Comparison of ENCODE assay signal across 8 cellular contexts in the genomic region with DNA sequence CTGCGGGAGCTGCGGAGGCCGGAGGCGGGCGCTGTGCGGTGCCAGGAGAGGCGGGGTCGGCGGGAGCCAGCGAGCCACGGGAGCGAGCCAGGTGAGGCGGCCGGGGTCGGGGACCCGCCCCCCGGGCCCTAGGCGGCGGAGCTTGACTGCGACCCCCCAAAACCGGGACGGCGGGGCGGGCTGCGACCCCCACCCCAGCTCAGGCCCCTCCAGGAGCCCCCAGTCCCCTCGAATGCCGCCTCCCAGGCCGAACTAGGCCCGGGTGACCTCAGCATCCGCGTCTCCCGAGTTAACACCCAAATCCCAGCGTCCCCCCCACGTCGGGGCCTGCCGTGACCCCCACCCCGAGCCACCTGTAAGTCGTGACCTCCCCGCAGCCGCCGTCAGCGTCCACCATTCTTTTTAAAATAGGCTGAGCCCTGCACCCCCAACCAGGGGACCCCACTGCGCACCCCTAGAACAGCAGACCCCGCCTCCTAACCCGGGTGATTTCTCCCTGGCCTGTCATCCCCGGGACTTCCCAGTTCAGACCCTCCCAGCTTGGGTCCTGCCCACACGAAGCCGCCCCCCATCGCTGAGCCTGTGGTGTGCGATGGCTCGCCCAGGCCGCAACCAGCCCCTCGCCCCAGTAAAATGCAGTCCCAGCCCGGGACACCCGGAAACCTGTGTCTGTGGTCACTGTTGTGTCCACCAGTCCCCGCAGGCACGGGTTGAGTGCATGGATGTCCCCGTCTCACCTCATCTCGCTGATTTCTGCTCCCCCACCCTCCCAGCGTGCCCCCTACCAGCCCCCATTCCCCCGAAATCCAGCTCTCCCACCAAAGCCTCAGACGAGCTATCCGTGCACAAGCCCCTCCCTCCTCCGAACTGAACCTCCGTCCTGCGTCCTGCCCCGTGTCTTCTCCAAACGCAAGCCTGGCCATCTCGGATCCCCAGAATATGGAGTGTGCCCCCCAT. TPM values are rescaled to one million over a fixed set of nuclear protein-coding genes. Genes with fewer than 3 reads are reported as not detected.
DNase-seq lines count a peak whose midpoint lies in the region; ATAC-seq and TF ChIP-seq lines count a peak whose summit lies in the region.

No MANE protein-coding gene starts in this region.

- DNase-seq in GM12865 (ENCODE audit: low read depth): peak; percentile 35
- DNase-seq in T-helper 22 cell (ENCODE audit: low read depth): peak; percentile 25
- DNase-seq in midbrain (lab: John Stamatoyannopoulos, UW): peak; percentile 14
- DNase-seq in thyroid gland: peak; percentile 25 to 43
- DNase-seq in NCI-H526 treated with DMSO at 0.1 percent for 48 hours (lab: John Stamatoyannopoulos, UW): no peak
- DNase-seq in cerebellar cortex (ENCODE audit: low spot score): no peak

- H3K9me3 ChIP-seq in ectodermal cell (ENCODE audit: control insufficient read depth, low read length): no peaks in the 10 kb centered on the region
- no peaks in the 10 kb centered on the region for H3K9me3 ChIP-seq in thyroid gland

- no peak overlapping the region for H3K27ac ChIP-seq in ectodermal cell (ENCODE audit: insufficient read depth, low read depth, low read length, poor library complexity, severe bottlenecking)
- peak overlapping the region; percentile 48 to 54 (median 52) for H3K27ac ChIP-seq in thyroid gland

- ATAC-seq in HG02798 (IDR thresholded peaks at IDR 0.05; ENCODE audit: poor library complexity, unreplicated experiment): peak; percentile 4

- H3K4me1 ChIP-seq in ectodermal cell (ENCODE audit: control insufficient read depth, insufficient read depth, low read length) (no peaks in the 10 kb centered on the region), thyroid gland (peaks cover 8 to 15% of the 10 kb centered on the region in 2 donors)

- TF ChIP-seq POLR2A in thyroid gland (IDR thresholded peaks at IDR 0.05): peak in 1 of 2 donors; percentile 41

- no peak for TF ChIP-seq CTCF in GM12865 (IDR thresholded peaks at IDR 0.05; ENCODE audit: insufficient read depth, low read depth, low read length, missing control alignments)
- TF ChIP-seq CTCF in thyroid gland (IDR thresholded peaks at IDR 0.05): peak in 1 of 6 experiments; percentile 5

- intact Hi-C loops in thyroid gland (cut with DNase I): no loop called here

- H3K4me3 ChIP-seq in GM12865 (ENCODE audit: low read depth, low read length) (peak overlapping the region; percentile 84), ectodermal cell (ENCODE audit: insufficient read depth, low read depth, low read length) (peak overlapping the region; percentile 89), thyroid gland (replicated peaks in 1 of 3) (peak overlapping the region; percentile 24 to 98 (median 73))

- WGBS in ectodermal cell, 2 experiments: 0% methylated on average over 68 to 69 of the region's 69 CpGs
- WGBS in thyroid gland, 2 donors: 0 to 2% methylated on average over 18 to 20 of the region's 69 CpGs

- H3K27me3 ChIP-seq in ectodermal cell (ENCODE audit: control insufficient read depth, insufficient read depth, low read length, poor library complexity, severe bottlenecking): no peaks in the 10 kb centered on the region
- H3K27me3 ChIP-seq in thyroid gland: no peaks in the 10 kb centered on the region

- H3K36me3 ChIP-seq in ectodermal cell (ENCODE audit: control insufficient read depth, insufficient read depth, low read length) (peaks cover 8% of the 10 kb centered on the region), thyroid gland (no peaks in the 10 kb centered on the region)

RNA-seq across cellular contexts. Expression of gene FZR1, which starts 0.6 kb away (rescaled TPM):
- polyA plus RNA-seq in ectodermal cell (2013, experiment 1 of 4): 47.9 TPM
- polyA plus RNA-seq in ectodermal cell (2013, experiment 2 of 4): 51.4 TPM
- polyA plus RNA-seq in ectodermal cell (2013, experiment 3 of 4): 35.8 TPM
- polyA plus RNA-seq in ectodermal cell (2013, experiment 4 of 4): 33.3 TPM
- total RNA-seq in thyroid gland: 10 to 100 TPM; 28.6 to 56.0 (median 36.1) TPM

RNA-seq across cellular contexts. Expression of gene DOHH, which starts 6.2 kb away (rescaled TPM):
- polyA plus RNA-seq in ectodermal cell (2013, experiment 1 of 4): 10.6 TPM
- polyA plus RNA-seq in ectodermal cell (2013, experiment 2 of 4): 9.8 TPM
- polyA plus RNA-seq in ectodermal cell (2013, experiment 3 of 4): 9.2 TPM
- polyA plus RNA-seq in ectodermal cell (2013, experiment 4 of 4): 8.1 TPM
- total RNA-seq in thyroid gland: 10 to 100 TPM in 3 of 4 donors, 1 to 10 TPM in 1; 9.0 to 18.9 (median 13.6) TPM

RNA-seq across cellular contexts. Expression of gene SMIM44, which starts 23.4 kb away (rescaled TPM):
- not detected for polyA plus RNA-seq in ectodermal cell (2013, experiment 1 of 4)
- not detected for polyA plus RNA-seq in ectodermal cell (2013, experiment 2 of 4)
- polyA plus RNA-seq in ectodermal cell (2013, experiment 3 of 4): not detected
- not detected for polyA plus RNA-seq in ectodermal cell (2013, experiment 4 of 4)
- total RNA-seq in thyroid gland: not detected

RNA-seq across cellular contexts. Expression of gene SMIM24, which starts 26.3 kb away (rescaled TPM):
- polyA plus RNA-seq in ectodermal cell (2013, experiment 1 of 4): not detected
- 1.2 TPM for polyA plus RNA-seq in ectodermal cell (2013, experiment 2 of 4)
- 0.53 TPM for polyA plus RNA-seq in ectodermal cell (2013, experiment 3 of 4)
- 0.69 TPM for polyA plus RNA-seq in ectodermal cell (2013, experiment 4 of 4)
- total RNA-seq in thyroid gland: not detected

RNA-seq across cellular contexts. Expression of gene TEKTIP1, which starts 32.3 kb away (rescaled TPM):
- 0.69 TPM for polyA plus RNA-seq in ectodermal cell (2013, experiment 1 of 4)
- polyA plus RNA-seq in ectodermal cell (2013, experiment 2 of 4): 0.64 TPM
- polyA plus RNA-seq in ectodermal cell (2013, experiment 3 of 4): 0.64 TPM
- not detected for polyA plus RNA-seq in ectodermal cell (2013, experiment 4 of 4)
- 1 to 10 TPM in 3 of 4 donors, not detected in 1; 1.2 to 3.3 (median 1.9) TPM for total RNA-seq in thyroid gland

Comparison
In these comparisons a context has a peak if more than half of its experiments do, and no peak if none do; other contexts are left out.
1. DNase-seq: peak in GM12865 (single experiment), T-helper 22 cell (single experiment), midbrain (single experiment) and thyroid gland (2 of 2); none in NCI-H526 treated with DMSO at 0.1 percent for 48 hours (single experiment) and cerebellar cortex (single experiment).
2. Peak in every context shown above with its lines, with median percentiles within 50 percentile points of each other: H3K4me3 ChIP-seq.